In genomic region chr2:128639693-128640092, GRCh38 we compare ENCODE assay signal across 18 cellular contexts.
DNase-seq lines count a peak whose midpoint lies in the region; ATAC-seq, FAIRE-seq and TF ChIP-seq lines count a peak whose summit lies in the region.
"Had no signal": no experiment of that assay in that cellular context is flagged by ENCODE, and none has a peak within 500 bp of the region (broad histone marks: within the 10 kb centered on the region; RNA-seq: fewer than 3 reads in every experiment).

No MANE protein-coding gene starts in this region.

- H3K27ac ChIP-seq in astrocyte (ENCODE audit: low read depth, low read length) (peak overlapping the region; percentile 53), temporal lobe (ENCODE audit: low read depth, low read length) (peak overlapping the region; percentile 44)
- H3K27ac ChIP-seq: A549, left lung, neutrophil had no signal

- peaks cover 21% of the 10 kb centered on the region for H3K4me1 ChIP-seq in astrocyte (ENCODE audit: insufficient read depth, low read length)
- H3K4me1 ChIP-seq: A549 had no signal

- no peaks in the 10 kb centered on the region for H4K20me1 ChIP-seq in astrocyte (ENCODE audit: insufficient read depth, low read length)

- H3K9me3 Mint-ChIP-seq in astrocyte (ENCODE audit: unreplicated experiment) = no peaks in the 10 kb centered on the region
- no peaks in the 10 kb centered on the region for H3K9me3 Mint-ChIP-seq in activated T-cell treated with anti-CD3 and anti-CD28 coated beads, Interleukin-2, amount 50 U/mL, for 4 hours
- H3K9me3 Mint-ChIP-seq: activated T-helper 1 cell treated with anti-CD3 and anti-CD28 coated beads, Interleukin-12 subunit alpha, Interleukin-12 subunit beta, Interleukin-2, Interleukin-4 antibody, amounts not matched to agents 30 ng/mL and 10 ng/mL and 1 ng/mL, durations not matched to agents 14 hours and 24 hours and 36 hours; effector memory CD8-positive, alpha-beta T cell had no signal

- no peaks in the 10 kb centered on the region for H3K27me3 ChIP-seq in astrocyte (ENCODE audit: insufficient read depth, low read length)
- H3K27me3 ChIP-seq: left lung, neutrophil had no signal

- peaks cover 17% of the 10 kb centered on the region for H3K4me1 Mint-ChIP-seq in astrocyte (ENCODE audit: low read depth, unreplicated experiment)
- H3K4me1 Mint-ChIP-seq in activated T-cell treated with anti-CD3 and anti-CD28 coated beads, Interleukin-2, amount 50 U/mL, for 4 hours (ENCODE audit: low read depth) = no peaks in the 10 kb centered on the region

- peak; percentile 2 for DNase-seq in activated T-cell treated with anti-CD3 and anti-CD28 coated beads, Interleukin-2, amount 50 U/mL, for 1 hour
- no peak for DNase-seq in activated T-cell treated with anti-CD3 and anti-CD28 coated beads, Interleukin-2, amount 50 U/mL, for 48 hours
- DNase-seq in astrocyte (ENCODE audit: low read depth) = no peak
- peak; percentile 12 for DNase-seq in iPS-NIHi7 (ENCODE audit: extremely low spot score)
- no peak for DNase-seq in activated T-cell treated with anti-CD3 and anti-CD28 coated beads, Interleukin-2, amount 50 U/mL, for 4 hours
- DNase-seq: activated CD4-positive, alpha-beta T cell treated with anti-CD3 and anti-CD28 coated beads for 1 hour; effector memory CD8-positive, alpha-beta T cell; NCI-H1092 treated with DMSO at 0.1 percent for 48 hours; NCI-H345; PC-3; T-helper 1 cell had no signal

- H3K27ac Mint-ChIP-seq in astrocyte (ENCODE audit: unreplicated experiment) = no peak overlapping the region
- H3K27ac Mint-ChIP-seq: activated T-helper 1 cell treated with anti-CD3 and anti-CD28 coated beads, Interleukin-12 subunit alpha, Interleukin-12 subunit beta, Interleukin-2, Interleukin-4 antibody, amounts not matched to agents 30 ng/mL and 10 ng/mL and 1 ng/mL, durations not matched to agents 14 hours and 24 hours and 36 hours; effector memory CD8-positive, alpha-beta T cell had no signal

- no peaks in the 10 kb centered on the region for H3K79me2 ChIP-seq in astrocyte (ENCODE audit: insufficient read depth, low read length)

- FAIRE-seq in astrocyte (lab: Jason Lieb, UNC) = no peak
- FAIRE-seq: A549 had no signal

- no peaks in the 10 kb centered on the region for H3K9me3 ChIP-seq in astrocyte (ENCODE audit: insufficient read depth, low read depth, low read length)
- H3K9me3 ChIP-seq: A549, left lung, neutrophil had no signal

- TF ChIP-seq CTCF in astrocyte (IDR thresholded peaks at IDR 0.05; ENCODE audit: insufficient read depth, low read depth, low read length) = no peak

- peaks cover 28% of the 10 kb centered on the region for H3K27me3 Mint-ChIP-seq in astrocyte (ENCODE audit: low read depth, unreplicated experiment)
- H3K27me3 Mint-ChIP-seq in activated T-cell treated with anti-CD3 and anti-CD28 coated beads, Interleukin-2, amount 50 U/mL, for 4 hours (ENCODE audit: low read depth) = peaks cover 4% of the 10 kb centered on the region

- no peak overlapping the region for H3K9ac ChIP-seq in astrocyte (ENCODE audit: low read length)

- no peaks in the 10 kb centered on the region for H3K36me3 ChIP-seq in astrocyte (ENCODE audit: insufficient read depth, low read length)
- H3K36me3 ChIP-seq: left lung, neutrophil had no signal

- H3K4me2 ChIP-seq in astrocyte (ENCODE audit: low read length) = peak overlapping the region; percentile 43
- H3K4me2 ChIP-seq: A549 had no signal

- H3K4me3 ChIP-seq in astrocyte (ENCODE audit: insufficient read depth, low read depth, low read length) = no peak overlapping the region
- H3K4me3 ChIP-seq: A549, left lung had no signal

- H3K36me3 Mint-ChIP-seq in astrocyte (ENCODE audit: low read depth, unreplicated experiment) = no peaks in the 10 kb centered on the region
- H3K36me3 Mint-ChIP-seq in activated T-cell treated with anti-CD3 and anti-CD28 coated beads, Interleukin-2, amount 50 U/mL, for 4 hours (ENCODE audit: insufficient read depth) = no peaks in the 10 kb centered on the region

- H3K4me3 Mint-ChIP-seq in astrocyte (ENCODE audit: unreplicated experiment) = no peak overlapping the region
- H3K4me3 Mint-ChIP-seq in activated T-cell treated with anti-CD3 and anti-CD28 coated beads, Interleukin-2, amount 50 U/mL, for 4 hours = no peak overlapping the region
- H3K4me3 Mint-ChIP-seq: activated T-helper 1 cell treated with anti-CD3 and anti-CD28 coated beads, Interleukin-12 subunit alpha, Interleukin-12 subunit beta, Interleukin-2, Interleukin-4 antibody, amounts not matched to agents 30 ng/mL and 10 ng/mL and 1 ng/mL, durations not matched to agents 14 hours and 24 hours and 36 hours; effector memory CD8-positive, alpha-beta T cell had no signal

- no peak for ATAC-seq in GM19351 (IDR thresholded peaks at IDR 0.05; ENCODE audit: unreplicated experiment)
- ATAC-seq in HG02763 (IDR thresholded peaks at IDR 0.05; ENCODE audit: unreplicated experiment) = no peak
- ATAC-seq in activated T-cell treated with anti-CD3 and anti-CD28 coated beads, Interleukin-2, amount 50 U/mL, for 4 hours = no peak
- ATAC-seq: A549; effector memory CD8-positive, alpha-beta T cell; left lung; PC-3 had no signal

- H2AFZ ChIP-seq in astrocyte (ENCODE audit: low read depth, low read length) = no peak overlapping the region

Comparison
In these comparisons a context has a peak if more than half of its experiments do, and no peak if none do; other contexts are left out.
1. DNase-seq: peak in activated T-cell treated with anti-CD3 and anti-CD28 coated beads, Interleukin-2, amount 50 U/mL, for 1 hour (single experiment) and iPS-NIHi7 (single experiment); none in activated T-cell treated with anti-CD3 and anti-CD28 coated beads, Interleukin-2, amount 50 U/mL, for 48 hours (0 of 2), astrocyte (single experiment) and activated T-cell treated with anti-CD3 and anti-CD28 coated beads, Interleukin-2, amount 50 U/mL, for 4 hours (single experiment).